ENCODE assay signal across 22 cellular contexts in genomic region chr11:28962492-28962891, GRCh38.
DNase-seq lines count a peak whose midpoint lies in the region; ATAC-seq, FAIRE-seq and TF ChIP-seq lines count a peak whose summit lies in the region.
"Had no signal": no experiment of that assay in that cellular context is flagged by ENCODE, and none has a peak within 500 bp of the region (broad histone marks: within the 10 kb centered on the region; RNA-seq: fewer than 3 reads in every experiment).

No MANE protein-coding gene starts in this region.

- CTCF ChIA-PET in PC-3 (lab: Charles Lee), result no interaction called here

- DNase-seq in H54 (ENCODE audit: insufficient read length, low spot score) (no peak), PC-3 (peak; percentile 28), bronchial epithelial cell (ENCODE audit: low read depth) (peak; percentile 15), NCI-H2081 (lab: John Stamatoyannopoulos, UW) (no peak), erythroblast (lab: John Stamatoyannopoulos, UW) (no peak)
- no peak for DNase-seq in T-helper 2 cell treated with Interferon-gamma antibody and Interleukin-4, amounts not matched to agents 5 μg/mL and 100 μg/mL, for 36 hours (ENCODE audit: low spot score)
- no peak for DNase-seq in activated T-helper 2 cell treated with anti-CD3 and anti-CD28 coated beads, Interferon-gamma antibody, Interleukin-2, Interleukin-4, amounts not matched to agents 10 μg/mL and 5 μg/mL and 100 μg/mL, durations not matched to agents 14 hours and 24 hours and 36 hours (ENCODE audit: low spot score)
- DNase-seq: CD8-positive, alpha-beta memory T cell; DMS53; H7; Karpas-422; NCI-H1694 treated with DMSO at 0.1 percent for 48 hours; NCI-H2107; NCI-H446 treated with DMSO at 0.1 percent for 48 hours; NCI-H526 treated with DMSO at 0.1 percent for 48 hours; Peyer's patch; SW 1271; T-helper 2 cell had no signal

- H3K27ac Mint-ChIP-seq in T-helper 2 cell treated with Interferon-gamma antibody and Interleukin-4, amounts not matched to agents 5 μg/mL and 100 μg/mL, for 36 hours, result no peak overlapping the region
- H3K27ac Mint-ChIP-seq in activated T-helper 2 cell treated with anti-CD3 and anti-CD28 coated beads, Interferon-gamma antibody, Interleukin-2, Interleukin-4, amounts not matched to agents 10 μg/mL and 5 μg/mL and 100 μg/mL, durations not matched to agents 14 hours and 24 hours and 36 hours, result no peak overlapping the region
- H3K27ac Mint-ChIP-seq: CD8-positive, alpha-beta memory T cell had no signal

- ATAC-seq in PC-3, result no peak
- ATAC-seq: Right ventricle myocardium inferior had no signal

- H3K4me1 ChIP-seq in ACC112 (ENCODE audit: control insufficient read depth, insufficient read depth, low read length, unreplicated experiment) (peaks cover 38% of the 10 kb centered on the region), PC-3 (ENCODE audit: insufficient read depth, low read length) (peaks cover 4% of the 10 kb centered on the region; the same call in 1 of the 2 replicates)
- H3K4me1 ChIP-seq: Peyer's patch had no signal

- H3K9me3 ChIP-seq in PC-3 (ENCODE audit: low read length), result no peaks in the 10 kb centered on the region
- H3K9me3 ChIP-seq: Peyer's patch had no signal

- no peaks in the 10 kb centered on the region for H4K20me1 ChIP-seq in PC-3 (ENCODE audit: low read length)

- H3K9ac ChIP-seq in PC-3 (ENCODE audit: low read length), result no peak overlapping the region

- no peaks in the 10 kb centered on the region for H3K27me3 Mint-ChIP-seq in T-helper 2 cell treated with Interferon-gamma antibody and Interleukin-4, amounts not matched to agents 5 μg/mL and 100 μg/mL, for 36 hours (ENCODE audit: low read depth)
- H3K27me3 Mint-ChIP-seq in activated T-helper 2 cell treated with anti-CD3 and anti-CD28 coated beads, Interferon-gamma antibody, Interleukin-2, Interleukin-4, amounts not matched to agents 10 μg/mL and 5 μg/mL and 100 μg/mL, durations not matched to agents 14 hours and 24 hours and 36 hours (ENCODE audit: low read depth), result no peaks in the 10 kb centered on the region
- H3K27me3 Mint-ChIP-seq: CD8-positive, alpha-beta memory T cell had no signal

- H3K9me3 Mint-ChIP-seq in T-helper 2 cell treated with Interferon-gamma antibody and Interleukin-4, amounts not matched to agents 5 μg/mL and 100 μg/mL, for 36 hours, result peaks cover 26% of the 10 kb centered on the region
- H3K9me3 Mint-ChIP-seq in activated T-helper 2 cell treated with anti-CD3 and anti-CD28 coated beads, Interferon-gamma antibody, Interleukin-2, Interleukin-4, amounts not matched to agents 10 μg/mL and 5 μg/mL and 100 μg/mL, durations not matched to agents 14 hours and 24 hours and 36 hours, result peaks cover 23% of the 10 kb centered on the region

- no peak overlapping the region for H3K4me3 Mint-ChIP-seq in T-helper 2 cell treated with Interferon-gamma antibody and Interleukin-4, amounts not matched to agents 5 μg/mL and 100 μg/mL, for 36 hours
- H3K4me3 Mint-ChIP-seq in activated T-helper 2 cell treated with anti-CD3 and anti-CD28 coated beads, Interferon-gamma antibody, Interleukin-2, Interleukin-4, amounts not matched to agents 10 μg/mL and 5 μg/mL and 100 μg/mL, durations not matched to agents 14 hours and 24 hours and 36 hours (ENCODE audit: low read depth), result no peak overlapping the region
- H3K4me3 Mint-ChIP-seq: CD8-positive, alpha-beta memory T cell had no signal

- no peaks in the 10 kb centered on the region for H3K36me3 Mint-ChIP-seq in T-helper 2 cell treated with Interferon-gamma antibody and Interleukin-4, amounts not matched to agents 5 μg/mL and 100 μg/mL, for 36 hours (ENCODE audit: low read depth)
- no peaks in the 10 kb centered on the region for H3K36me3 Mint-ChIP-seq in activated T-helper 2 cell treated with anti-CD3 and anti-CD28 coated beads, Interferon-gamma antibody, Interleukin-2, Interleukin-4, amounts not matched to agents 10 μg/mL and 5 μg/mL and 100 μg/mL, durations not matched to agents 14 hours and 24 hours and 36 hours (ENCODE audit: low read depth)
- H3K36me3 Mint-ChIP-seq: CD8-positive, alpha-beta memory T cell had no signal

- H3K4me1 Mint-ChIP-seq in T-helper 2 cell treated with Interferon-gamma antibody and Interleukin-4, amounts not matched to agents 5 μg/mL and 100 μg/mL, for 36 hours (ENCODE audit: low read depth), result no peaks in the 10 kb centered on the region
- no peaks in the 10 kb centered on the region for H3K4me1 Mint-ChIP-seq in activated T-helper 2 cell treated with anti-CD3 and anti-CD28 coated beads, Interferon-gamma antibody, Interleukin-2, Interleukin-4, amounts not matched to agents 10 μg/mL and 5 μg/mL and 100 μg/mL, durations not matched to agents 14 hours and 24 hours and 36 hours (ENCODE audit: low read depth)
- H3K4me1 Mint-ChIP-seq: CD8-positive, alpha-beta memory T cell had no signal

- H3K79me2 ChIP-seq in ACC112 (ENCODE audit: control insufficient read depth, insufficient read depth, low read length, unreplicated experiment) (no peaks in the 10 kb centered on the region), PC-3 (ENCODE audit: low read length) (no peaks in the 10 kb centered on the region)

- H3K27ac ChIP-seq in ACC112 (ENCODE audit: low read depth, low read length) (peak overlapping the region; percentile 53), PC-3 (ENCODE audit: low read length) (no peak overlapping the region)
- H3K27ac ChIP-seq: C4-2B, Peyer's patch had no signal

- H3K9me2 ChIP-seq in PC-3 (replicated peaks; ENCODE audit: low read length), result no peaks in the 10 kb centered on the region

- FAIRE-seq in H54 (lab: Jason Lieb, UNC) (peak; percentile 53), bronchial epithelial cell (lab: Jason Lieb, UNC) (no peak)
- FAIRE-seq: D721Med had no signal

- intact Hi-C loops in PC-3 (cut with micrococcal nuclease), result no loop called here
- intact Hi-C loops in activated T-helper 2 cell treated with anti-CD3 and anti-CD28 coated beads, Interferon-gamma antibody, Interleukin-2, Interleukin-4, amounts not matched to agents 10 μg/mL and 5 μg/mL and 100 μg/mL, durations not matched to agents 14 hours and 24 hours and 36 hours (cut with micrococcal nuclease), result no loop called here

- TF ChIP-seq CTCF in PC-3 (conservative IDR thresholded peaks at IDR 0.05; ENCODE audit: low read depth, low read length) (no peak), bronchial epithelial cell (IDR thresholded peaks at IDR 0.05; ENCODE audit: insufficient read depth, low read length, severe bottlenecking) (no peak)

- POLR2A ChIA-PET in PC-3 (lab: Charles Lee; ENCODE audit: unreplicated experiment), result no interaction called here

- H3K27me3 ChIP-seq in ACC112 (ENCODE audit: insufficient read depth, low read length) (no peaks in the 10 kb centered on the region), PC-3 (ENCODE audit: low read length) (no peaks in the 10 kb centered on the region), bronchial epithelial cell (ENCODE audit: control insufficient read depth, insufficient read depth, low read length) (no peaks in the 10 kb centered on the region)
- H3K27me3 ChIP-seq: Peyer's patch had no signal

- no peak for TF ChIP-seq POLR2A in H54 (IDR thresholded peaks at IDR 0.05; ENCODE audit: low read depth, low read length)
- TF ChIP-seq POLR2A in erythroblast (IDR thresholded peaks at IDR 0.05; ENCODE audit: low read length), result no peak

- H2AFZ ChIP-seq in ACC112 (ENCODE audit: low read length, unreplicated experiment), result no peak overlapping the region
- H2AFZ ChIP-seq in PC-3 (ENCODE audit: low read length), result no peak overlapping the region

- no peaks in the 10 kb centered on the region for H3F3A ChIP-seq in PC-3 (ENCODE audit: low read length, unreplicated experiment)

- H3K36me3 ChIP-seq in ACC112 (ENCODE audit: insufficient read depth, low read length) (no peaks in the 10 kb centered on the region; the same call in 1 of the 2 replicates), PC-3 (ENCODE audit: low read depth, low read length) (no peaks in the 10 kb centered on the region), bronchial epithelial cell (ENCODE audit: control insufficient read depth, insufficient read depth, low read length) (no peaks in the 10 kb centered on the region)
- H3K36me3 ChIP-seq: Peyer's patch had no signal

- no peak overlapping the region for H3K4me2 ChIP-seq in PC-3 (ENCODE audit: low read length)

- H3K4me3 ChIP-seq in ACC112 (ENCODE audit: low read depth, low read length) (no peak overlapping the region), PC-3 (ENCODE audit: low read length) (no peak overlapping the region), bronchial epithelial cell (ENCODE audit: low read depth, low read length) (no peak overlapping the region)
- H3K4me3 ChIP-seq: Peyer's patch had no signal

- BruUV-seq in PC-3 (replicated peaks; lab: Mats Ljungman, UMichigan), result no TSS peak

Comparison
In these comparisons a context has a peak if more than half of its experiments do, and no peak if none do; other contexts are left out.
1. DNase-seq: peak in PC-3 (single experiment) and bronchial epithelial cell (single experiment); none in H54 (single experiment), NCI-H2081 (0 of 2), T-helper 2 cell treated with Interferon-gamma antibody and Interleukin-4, amounts not matched to agents 5 μg/mL and 100 μg/mL, for 36 hours (single experiment), erythroblast (0 of 2) and activated T-helper 2 cell treated with anti-CD3 and anti-CD28 coated beads, Interferon-gamma antibody, Interleukin-2, Interleukin-4, amounts not matched to agents 10 μg/mL and 5 μg/mL and 100 μg/mL, durations not matched to agents 14 hours and 24 hours and 36 hours (single experiment).